In the genomic region with DNA sequence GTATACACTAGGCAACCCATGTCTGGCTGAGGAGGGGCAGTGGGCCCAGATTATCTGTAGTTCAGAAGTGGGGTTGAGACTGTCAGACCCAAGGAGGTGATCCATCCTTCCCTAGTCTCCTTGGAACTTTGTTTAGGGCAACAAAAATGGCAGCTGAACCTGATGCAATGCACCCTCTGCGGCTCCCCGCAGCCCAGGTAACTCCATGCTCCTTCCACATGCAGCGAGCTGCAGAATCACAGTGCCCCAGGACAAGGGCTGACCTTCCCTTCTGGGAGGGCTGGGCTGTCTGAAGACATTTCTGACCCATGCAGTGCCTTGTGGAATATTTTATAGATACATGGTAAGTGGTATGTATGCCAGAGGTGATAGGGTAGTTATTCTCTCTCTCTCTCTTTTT, we compare ENCODE assay signal across 11 cellular contexts. TPM values are rescaled to one million over a fixed set of nuclear protein-coding genes. Genes with fewer than 3 reads are reported as not detected.
"Had no signal": no experiment of that assay in that cellular context is flagged by ENCODE, and none has a peak within 500 bp of the region (broad histone marks: within the 10 kb centered on the region; RNA-seq: fewer than 3 reads in every experiment).

No MANE protein-coding gene starts in this region.

- H3K36me3 Mint-ChIP-seq: IgD-negative memory B cell had no signal

- DNase-seq: GOT3, H7, HFFc6, KBM-7 had no signal

- ATAC-seq: HCT116, HepG2 had no signal

- H3K36me3 ChIP-seq: HAP-1 had no signal

- H3K9me3 Mint-ChIP-seq: HFFc6, IgD-negative memory B cell had no signal

- H3K27ac Mint-ChIP-seq: HFFc6, IgD-negative memory B cell had no signal

- H3K9ac ChIP-seq: KMS-11 had no signal

- H3K9me3 ChIP-seq: HAP-1 had no signal

- H3K27ac ChIP-seq: HL-60, KMS-11 had no signal

- H3K4me1 Mint-ChIP-seq: IgD-negative memory B cell had no signal

- H3K4me2 ChIP-seq: KMS-11 had no signal

- H3K4me3 Mint-ChIP-seq: HFFc6, IgD-negative memory B cell had no signal

- H3K4me1 ChIP-seq: HAP-1 had no signal

- H3K4me3 ChIP-seq: HAP-1 had no signal

RNA-seq across cellular contexts. Expression of gene NR2E1, which starts 29.4 kb away (rescaled TPM):
- total RNA-seq: H7, HepG2, HFFc6, HT1080 had no signal
- polyA plus RNA-seq: HepG2, IgD-negative memory B cell had no signal
